ENCODE assay signal across 21 cellular contexts in genomic region chr3:17969985-17970568, GRCh38.
DNase-seq lines count a peak whose midpoint lies in the region; ATAC-seq and TF ChIP-seq lines count a peak whose summit lies in the region.
"Had no signal": no experiment of that assay in that cellular context is flagged by ENCODE, and none has a peak within 500 bp of the region (broad histone marks: within the 10 kb centered on the region; RNA-seq: fewer than 3 reads in every experiment).

No MANE protein-coding gene starts in this region.

- WGBS in tibial nerve, 2 donors: 49 to 52% methylated on average over 3 of the region's 3 CpGs

- CTCF ChIA-PET in A673 (lab: Charles Lee): no interaction called here

- peaks cover 11% of the 10 kb centered on the region for H3K27me3 ChIP-seq in A673 (replicated peaks; ENCODE audit: insufficient read depth, low read depth, low read length, poor library complexity)
- no peaks in the 10 kb centered on the region for H3K27me3 ChIP-seq in tibial nerve
- H3K27me3 ChIP-seq: Peyer's patch had no signal

- TF ChIP-seq CTCF in A673 (conservative IDR thresholded peaks at IDR 0.05; ENCODE audit: low read depth, low read length) (no peak), NB4 (IDR thresholded peaks at IDR 0.05; ENCODE audit: low read depth, low read length) (no peak), mesothelial cell of epicardium (IDR thresholded peaks at IDR 0.05; ENCODE audit: unreplicated experiment) (no peak), tibial nerve (IDR thresholded peaks at IDR 0.05) (no peak)

- H3K36me3 ChIP-seq in A673 (ENCODE audit: insufficient read depth, low read length, poor library complexity, severe bottlenecking) (no peaks in the 10 kb centered on the region), tibial nerve (no peaks in the 10 kb centered on the region)
- H3K36me3 ChIP-seq: Peyer's patch had no signal

- H3K27ac ChIP-seq in A673 (ENCODE audit: low read depth, low read length, poor library complexity, severe bottlenecking) (no peak overlapping the region), tibial nerve (no peak overlapping the region)
- H3K27ac ChIP-seq: C4-2B, Peyer's patch had no signal

- BruUV-seq in A673 (replicated peaks; lab: Mats Ljungman, UMichigan): no TSS peak

- H3K36me3 Mint-ChIP-seq in mesothelial cell of epicardium: no peaks in the 10 kb centered on the region
- H3K36me3 Mint-ChIP-seq: CD8-positive, alpha-beta T cell had no signal

- H3K9me3 Mint-ChIP-seq in mesothelial cell of epicardium: no peaks in the 10 kb centered on the region
- H3K9me3 Mint-ChIP-seq: CD8-positive, alpha-beta T cell had no signal

- POLR2A ChIA-PET in A673 (lab: Charles Lee; ENCODE audit: low non-redundant PET): no interaction called here

- TF ChIP-seq POLR2A in NB4 (IDR thresholded peaks at IDR 0.05; ENCODE audit: extremely low read depth, insufficient read length): no peak
- no peak for TF ChIP-seq POLR2A in tibial nerve (IDR thresholded peaks at IDR 0.05)

- H3K4me3 Mint-ChIP-seq in mesothelial cell of epicardium: no peak overlapping the region
- H3K4me3 Mint-ChIP-seq: B cell; CD8-positive, alpha-beta T cell had no signal

- H3K9me3 ChIP-seq in A673 (ENCODE audit: low read depth, low read length, poor library complexity, severe bottlenecking) (no peaks in the 10 kb centered on the region), tibial nerve (no peaks in the 10 kb centered on the region)
- H3K9me3 ChIP-seq: Caco-2, Peyer's patch had no signal

- H3K4me1 Mint-ChIP-seq in mesothelial cell of epicardium: peaks cover 58% of the 10 kb centered on the region
- H3K4me1 Mint-ChIP-seq: B cell had no signal

- intact Hi-C loops in A673 (cut with micrococcal nuclease; ENCODE audit: unreplicated experiment): no loop called here

- no peak overlapping the region for H3K4me3 ChIP-seq in A673 (ENCODE audit: low read depth, low read length, poor library complexity, severe bottlenecking)
- peak overlapping the region; percentile 81 for H3K4me3 ChIP-seq in NB4 (ENCODE audit: low read depth, low read length)
- H3K4me3 ChIP-seq in tibial nerve: no peak overlapping the region
- H3K4me3 ChIP-seq: Peyer's patch had no signal

- peak overlapping the region; percentile 59 for H3K27ac Mint-ChIP-seq in mesothelial cell of epicardium
- H3K27ac Mint-ChIP-seq: B cell; CD8-positive, alpha-beta T cell had no signal

- no peak for ATAC-seq in HG02798 (IDR thresholded peaks at IDR 0.05; ENCODE audit: poor library complexity, unreplicated experiment)
- ATAC-seq: CD8-positive, alpha-beta T cell; HCT116 had no signal

- no peaks in the 10 kb centered on the region for H3K27me3 Mint-ChIP-seq in mesothelial cell of epicardium (ENCODE audit: low read depth)

- H3K4me1 ChIP-seq in A673 (ENCODE audit: insufficient read depth, low read length, poor library complexity, severe bottlenecking) (no peaks in the 10 kb centered on the region), tibial nerve (no peaks in the 10 kb centered on the region)
- H3K4me1 ChIP-seq: Peyer's patch had no signal

- peak; percentile 4 for DNase-seq in A673 (ENCODE audit: low spot score)
- peak; percentile 22 for DNase-seq in HS-27A (ENCODE audit: low read depth)
- DNase-seq in NB4 (ENCODE audit: low read depth): peak; percentile 58
- DNase-seq in mesothelial cell of epicardium (ENCODE audit: low spot score in 2 of 2, unreplicated experiment in 2 of 2): no peak
- no peak for DNase-seq in tibial nerve (ENCODE audit: low spot score in 2 of 2)
- DNase-seq in cerebellum (ENCODE audit: low spot score): no peak
- DNase-seq: Caco-2; CD8-positive, alpha-beta T cell; DMS79; KG1; NCI-H1694 treated with DMSO at 0.1 percent for 48 hours; NCI-H2081; NCI-H2227 treated with DMSO at 0.1 percent for 48 hours; NCI-H526 treated with DMSO at 0.1 percent for 48 hours; Peyer's patch; SHP77 treated with DMSO at 0.1 percent for 48 hours; T-helper 2 cell had no signal

- no peak for TF ChIP-seq EP300 in tibial nerve (IDR thresholded peaks at IDR 0.05)

Comparison
In these comparisons a context has a peak if more than half of its experiments do, and no peak if none do; other contexts are left out.
1. DNase-seq: peak in A673 (single experiment), HS-27A (single experiment) and NB4 (single experiment); none in mesothelial cell of epicardium (0 of 2), tibial nerve (0 of 2) and cerebellum (single experiment).